ENCODE assay signal across 11 cellular contexts in genomic region chr12:42094277-42094676, GRCh38. TPM values are rescaled to one million over a fixed set of nuclear protein-coding genes. Genes with fewer than 3 reads are reported as not detected.
DNase-seq lines count a peak whose midpoint lies in the region; ATAC-seq and TF ChIP-seq lines count a peak whose summit lies in the region.
"Had no signal": no experiment of that assay in that cellular context is flagged by ENCODE, and none has a peak within 500 bp of the region (broad histone marks: within the 10 kb centered on the region; RNA-seq: fewer than 3 reads in every experiment).

No MANE protein-coding gene starts in this region.

- TF ChIP-seq CTCF in WTC11 (IDR thresholded peaks at IDR 0.05), result no peak
- no peak for TF ChIP-seq CTCF in body of pancreas (IDR thresholded peaks at IDR 0.05)

- H3K9me3 Mint-ChIP-seq in WTC11, result no peaks in the 10 kb centered on the region

- H3K27me3 Mint-ChIP-seq in WTC11 (ENCODE audit: low read depth), result no peaks in the 10 kb centered on the region
- H3K27me3 Mint-ChIP-seq: B cell had no signal

- intact Hi-C loops in body of pancreas (cut with DNase I), result no loop called here

- H3K27me3 ChIP-seq in body of pancreas, result no peaks in the 10 kb centered on the region
- H3K27me3 ChIP-seq: cardiac muscle cell had no signal

- DNase-seq in activated T-cell treated with anti-CD3 and anti-CD28 coated beads for 24 hours (ENCODE audit: low read depth) (peak; percentile 10), activated T-cell treated with anti-CD3 and anti-CD28 coated beads for 4 hours (no peak), erythroblast (lab: John Stamatoyannopoulos, UW) (peak; percentile 74 to 82), WTC11 (ENCODE audit: low spot score) (no peak), body of pancreas (no peak)
- peak; percentile 11 for DNase-seq in activated CD4-positive, alpha-beta T cell treated with anti-CD3 and anti-CD28 coated beads for 48 hours
- peak; percentile 0 for DNase-seq in stimulated activated CD8-positive, alpha-beta memory T cell treated with anti-CD3 and anti-CD28 coated beads, Interleukin-12 subunit alpha, Interleukin-12 subunit beta, amount 100 ng/mL, for 1 hour (ENCODE audit: low read depth)
- DNase-seq: left ventricle myocardium inferior had no signal

- TF ChIP-seq POLR2A in erythroblast (IDR thresholded peaks at IDR 0.05; ENCODE audit: low read length), result no peak
- TF ChIP-seq POLR2A in body of pancreas (IDR thresholded peaks at IDR 0.05), result no peak

- H3K9me3 ChIP-seq in body of pancreas, result no peaks in the 10 kb centered on the region
- H3K9me3 ChIP-seq: left ventricle myocardium inferior had no signal

- POLR2A ChIA-PET in WTC11 (lab: Charles Lee), result interaction anchor here (0.7 kb wide), 2 partner anchors 9 to 1980 kb away, joined by 4 to 5 read pairs; no protein-coding TSS in a partner anchor

- H3K4me1 ChIP-seq in body of pancreas, result no peaks in the 10 kb centered on the region

- WGBS in body of pancreas, 2 donors, result 89 to 96% methylated on average over 5 of the region's 5 CpGs

- ATAC-seq in WTC11 (no peak), body of pancreas (no peak), HG03565 (IDR thresholded peaks at IDR 0.05; ENCODE audit: unreplicated experiment) (no peak)

- peaks cover 12% of the 10 kb centered on the region for H3K4me1 Mint-ChIP-seq in WTC11

- no peak overlapping the region for H3K4me3 ChIP-seq in body of pancreas
- H3K4me3 ChIP-seq: cardiac muscle cell, left ventricle myocardium inferior had no signal

- no peak overlapping the region for H3K27ac Mint-ChIP-seq in WTC11
- H3K27ac Mint-ChIP-seq: B cell had no signal

- no peak overlapping the region for H3K27ac ChIP-seq in body of pancreas
- H3K27ac ChIP-seq: cardiac muscle cell, left ventricle myocardium inferior had no signal

- H3K36me3 Mint-ChIP-seq in WTC11, result no peaks in the 10 kb centered on the region

- CTCF ChIA-PET in WTC11 (lab: Charles Lee), result no interaction called here

- no peak overlapping the region for H3K4me3 Mint-ChIP-seq in WTC11
- H3K4me3 Mint-ChIP-seq: B cell had no signal

- no peaks in the 10 kb centered on the region for H3K36me3 ChIP-seq in body of pancreas (replicated peaks in 1 of 2; ENCODE audit: insufficient read depth in 1 of 2, low read depth in 2 of 2)
- H3K36me3 ChIP-seq: cardiac muscle cell had no signal

TF ChIP-seq in WTC11, 78 proteins besides CTCF, POLR2A, EP300 and RAD21:
- no peak for TF ChIP-seq NR1H2 (CRISPR knock-in tag; IDR thresholded peaks at IDR 0.05)
- no peak for TF ChIP-seq ZNF396 (CRISPR knock-in tag; IDR thresholded peaks at IDR 0.05; ENCODE audit: borderline replicate concordance)
- no peak for TF ChIP-seq ATF6 (CRISPR knock-in tag; IDR thresholded peaks at IDR 0.05)
- no peak for TF ChIP-seq FOXJ3 (CRISPR knock-in tag; IDR thresholded peaks at IDR 0.05; ENCODE audit: borderline replicate concordance)
- no peak for TF ChIP-seq MLX (CRISPR knock-in tag; IDR thresholded peaks at IDR 0.05)
- TF ChIP-seq JUN (CRISPR knock-in tag; IDR thresholded peaks at IDR 0.05), result no peak
- no peak for TF ChIP-seq NFATC4 (CRISPR knock-in tag; IDR thresholded peaks at IDR 0.05)
- no peak for TF ChIP-seq ZNF232 (CRISPR knock-in tag; IDR thresholded peaks at IDR 0.05)
- TF ChIP-seq ATF2 (CRISPR knock-in tag; IDR thresholded peaks at IDR 0.05; ENCODE audit: borderline replicate concordance, low read depth), result no peak
- TF ChIP-seq IRF1 (CRISPR knock-in tag; IDR thresholded peaks at IDR 0.05), result no peak
- TF ChIP-seq PRDM15 (CRISPR knock-in tag; IDR thresholded peaks at IDR 0.05), result no peak
- TF ChIP-seq MYBL2 (CRISPR knock-in tag; IDR thresholded peaks at IDR 0.05), result no peak
- TF ChIP-seq ATF1 (CRISPR knock-in tag; IDR thresholded peaks at IDR 0.05), result no peak
- no peak for TF ChIP-seq SMAD3 (CRISPR knock-in tag; IDR thresholded peaks at IDR 0.05; ENCODE audit: borderline replicate concordance)

RNA-seq across cellular contexts. Expression of gene GXYLT1, which starts 50.4 kb away (rescaled TPM):
- total RNA-seq in WTC11 (2021) (11.1 to 12.6 TPM (median 11.5 TPM) in 3 replicates), body of pancreas (1 to 10 TPM; 5.6 to 9.6 TPM)

Comparison
In these comparisons a context has a peak if more than half of its experiments do, and no peak if none do; other contexts are left out.
1. DNase-seq: peak in activated T-cell treated with anti-CD3 and anti-CD28 coated beads for 24 hours (single experiment), activated CD4-positive, alpha-beta T cell treated with anti-CD3 and anti-CD28 coated beads for 48 hours (single experiment), erythroblast (2 of 2) and stimulated activated CD8-positive, alpha-beta memory T cell treated with anti-CD3 and anti-CD28 coated beads, Interleukin-12 subunit alpha, Interleukin-12 subunit beta, amount 100 ng/mL, for 1 hour (single experiment); none in activated T-cell treated with anti-CD3 and anti-CD28 coated beads for 4 hours (single experiment), WTC11 (single experiment) and body of pancreas (0 of 4).